In the genomic region with DNA sequence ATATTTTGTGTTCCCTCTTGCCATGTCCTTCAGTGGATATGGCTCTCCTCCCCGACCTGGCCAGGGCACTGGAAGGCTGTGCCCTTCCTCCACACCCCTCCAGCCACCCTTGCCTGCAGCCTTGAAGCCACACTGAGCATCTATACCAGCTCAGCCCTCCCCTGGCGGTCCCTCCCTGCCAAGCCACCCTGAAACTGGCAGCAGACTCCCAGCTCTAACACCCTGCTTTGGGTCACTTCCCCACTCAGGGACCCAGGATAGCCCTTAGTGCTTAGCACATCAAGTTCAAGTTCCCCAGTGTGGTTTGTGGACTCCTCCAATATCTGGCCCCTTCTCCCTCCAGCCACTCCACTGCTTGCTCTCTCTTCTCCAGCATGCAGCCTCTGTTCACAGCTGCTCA, we compare ENCODE assay signal across 13 cellular contexts.
DNase-seq lines count a peak whose midpoint lies in the region; ATAC-seq, FAIRE-seq and TF ChIP-seq lines count a peak whose summit lies in the region.
"Had no signal": no experiment of that assay in that cellular context is flagged by ENCODE, and none has a peak within 500 bp of the region (broad histone marks: within the 10 kb centered on the region; RNA-seq: fewer than 3 reads in every experiment).

No MANE protein-coding gene starts in this region.

- H3K9me3 ChIP-seq in IMR-90 (ENCODE audit: control insufficient read depth, insufficient read depth, low read length) (no peaks in the 10 kb centered on the region), H1 (ENCODE audit: insufficient read depth in 2 of 2, low read depth in 1 of 2, low read length in 1 of 2) (no peaks in the 10 kb centered on the region), lung (ENCODE audit: control insufficient read depth in 2 of 2, insufficient read depth in 1 of 2, low read length in 1 of 2) (no peaks in the 10 kb centered on the region), smooth muscle cell (replicated peaks; ENCODE audit: low read depth) (no peaks in the 10 kb centered on the region)
- H3K9me3 ChIP-seq: SK-N-SH had no signal

- H3K23ac ChIP-seq in IMR-90 (ENCODE audit: low read depth, low read length) (no peak overlapping the region), H1 (ENCODE audit: insufficient read length) (no peak overlapping the region)

- intact Hi-C loops in IMR-90 (cut with micrococcal nuclease), result no loop called here

- no peaks in the 10 kb centered on the region for H3K9me3 Mint-ChIP-seq in WTC11
- H3K9me3 Mint-ChIP-seq: activated naive CD4-positive, alpha-beta T cell treated with anti-CD3 and anti-CD28 coated beads, Interleukin-2, amount 50 U/mL, for 72 hours; naive B cell had no signal

- no peak overlapping the region for H2AFZ ChIP-seq in IMR-90 (replicated peaks; ENCODE audit: low read length, poor library complexity)
- no peak overlapping the region for H2AFZ ChIP-seq in H1 (ENCODE audit: low read length)
- H2AFZ ChIP-seq in smooth muscle cell (ENCODE audit: low read depth), result no peak overlapping the region

- TF ChIP-seq RAD21 in IMR-90 (IDR thresholded peaks at IDR 0.05; ENCODE audit: low read length) (no peak), H1 (IDR thresholded peaks at IDR 0.05 in 1 of 2, conservative IDR thresholded peaks at IDR 0.05 in 1 of 2; ENCODE audit: low read depth in 2 of 2, low read length in 2 of 2) (no peak)

- dilution Hi-C loops in IMR-90 (cut with HindIII; ENCODE audit: low sequenced_read_pairs, unreplicated experiment), result no loop called here

- no peak overlapping the region for H3K27ac Mint-ChIP-seq in WTC11
- H3K27ac Mint-ChIP-seq: activated naive CD4-positive, alpha-beta T cell treated with anti-CD3 and anti-CD28 coated beads, Interleukin-2, amount 50 U/mL, for 72 hours; H9 had no signal

- H4K91ac ChIP-seq in IMR-90 (ENCODE audit: insufficient read depth, low read depth, low read length) (peak overlapping the region; percentile 33; the same call in 1 of the 2 replicates), H1 (replicated peaks; ENCODE audit: insufficient read length, low read length) (no peak overlapping the region)

- H3K9ac ChIP-seq in IMR-90 (ENCODE audit: low read depth, low read length) (no peak overlapping the region), H1 (replicated peaks in 1 of 4; ENCODE audit: extremely low read depth in 1 of 4, low read depth in 3 of 4, low read length in 3 of 4) (no peak overlapping the region), smooth muscle cell (ENCODE audit: low read depth) (no peak overlapping the region)
- H3K9ac ChIP-seq: SK-N-SH had no signal

- in situ Hi-C loops in IMR-90 (cut with MboI; ENCODE audit: low sequenced_read_pairs), result no loop called here

- H4K5ac ChIP-seq in IMR-90 (ENCODE audit: low read depth, low read length), result 0 out of 2 replicates have a peak overlapping the region, but pooled peaks have one; percentile 7
- no peak overlapping the region for H4K5ac ChIP-seq in H1 (ENCODE audit: insufficient read length, low read depth, low read length)

- H3K79me1 ChIP-seq in IMR-90 (ENCODE audit: low read depth in 1 of 2, low read length in 2 of 2) (peaks cover 37 to 91% of the 10 kb centered on the region in 2 experiments), H1 (ENCODE audit: low read depth, low read length) (no peaks in the 10 kb centered on the region)

- no peak for TF ChIP-seq CTCF in IMR-90 (conservative IDR thresholded peaks at IDR 0.05; ENCODE audit: low read depth, low read length)
- TF ChIP-seq CTCF in H1 (IDR thresholded peaks at IDR 0.05; ENCODE audit: control extremely low read depth in 1 of 3, insufficient read depth in 1 of 3, low read depth in 1 of 3, low read length in 3 of 3), result no peak
- TF ChIP-seq CTCF in lung (IDR thresholded peaks at IDR 0.05; ENCODE audit: control extremely low read depth, extremely low read depth), result no peak
- no peak for TF ChIP-seq CTCF in smooth muscle cell (IDR thresholded peaks at IDR 0.05; ENCODE audit: borderline replicate concordance, insufficient read depth, poor library complexity, severe bottlenecking)
- no peak for TF ChIP-seq CTCF in WTC11 (IDR thresholded peaks at IDR 0.05)

- H2AK9ac ChIP-seq in IMR-90 (replicated peaks; ENCODE audit: low read depth, low read length, poor library complexity), result peak overlapping the region; percentile 50

- peaks cover 26% of the 10 kb centered on the region for H4K20me1 ChIP-seq in IMR-90 (ENCODE audit: insufficient read depth, low read length)
- H4K20me1 ChIP-seq in H1 (replicated peaks in 1 of 2; ENCODE audit: control insufficient read depth in 1 of 2, insufficient read depth in 2 of 2, low read length in 2 of 2), result no peaks in the 10 kb centered on the region
- H4K20me1 ChIP-seq in smooth muscle cell (ENCODE audit: low read depth), result peaks cover 100% of the 10 kb centered on the region

- no TSS peak for BruUV-seq in IMR-90 (replicated peaks; lab: Mats Ljungman, UMichigan)

- no peak overlapping the region for H3K4ac ChIP-seq in IMR-90 (ENCODE audit: low read depth, low read length)
- no peak overlapping the region for H3K4ac ChIP-seq in H1 (replicated peaks; ENCODE audit: insufficient read length, low read depth, low read length)

- H3K79me2 ChIP-seq in H1 (ENCODE audit: control insufficient read depth in 1 of 2, insufficient read depth in 2 of 2, low read length in 2 of 2), result no peaks in the 10 kb centered on the region
- H3K79me2 ChIP-seq in smooth muscle cell (ENCODE audit: low read depth), result peaks cover 95% of the 10 kb centered on the region

- DNase-seq in IMR-90 (no peak), H1 (ENCODE audit: low read depth in 1 of 2, low spot score in 2 of 2) (no peak), lung (ENCODE audit: low spot score) (no peak), smooth muscle cell (lab: John Stamatoyannopoulos, UW; ENCODE audit: unreplicated experiment) (no peak), GM19240 (ENCODE audit: insufficient read length, low spot score) (no peak), urothelium cell line (ENCODE audit: low spot score) (no peak), WTC11 (ENCODE audit: low spot score) (no peak)
- DNase-seq in activated CD4-positive, alpha-beta T cell treated with anti-CD3 and anti-CD28 coated beads for 48 hours, result no peak
- DNase-seq: H9, naive B cell, NCI-H2107, SK-N-SH had no signal

- H3K27me3 ChIP-seq in IMR-90 (ENCODE audit: control insufficient read depth, insufficient read depth, low read length) (no peaks in the 10 kb centered on the region), H1 (replicated peaks in 1 of 4; ENCODE audit: control insufficient read depth in 3 of 4, extremely low read depth in 1 of 4, insufficient read depth in 3 of 4, low read length in 3 of 4) (peaks cover 0 to 4% (median 2%) of the 10 kb centered on the region in 4 experiments; a peak in 4 of 7 replicates), lung (ENCODE audit: control insufficient read depth, insufficient read depth) (no peaks in the 10 kb centered on the region), smooth muscle cell (ENCODE audit: low read depth) (no peaks in the 10 kb centered on the region)

- peaks cover 5% of the 10 kb centered on the region for H3K27me3 Mint-ChIP-seq in WTC11 (ENCODE audit: low read depth)

- H3K18ac ChIP-seq in IMR-90 (ENCODE audit: low read depth, low read length) (0 out of 2 replicates have a peak overlapping the region, but pooled peaks have one; percentile 5), H1 (ENCODE audit: extremely low read depth, low read length) (no peak overlapping the region; the same call in 1 of the 2 replicates)

- peak overlapping the region in 1 of 2 experiments; percentile 23; a peak in 1 of 4 replicates for H4K8ac ChIP-seq in IMR-90 (ENCODE audit: low read depth in 2 of 2, low read length in 2 of 2)
- H4K8ac ChIP-seq in H1 (ENCODE audit: extremely low read depth, insufficient read depth, low read length), result no peak overlapping the region

- H3K4me2 ChIP-seq in IMR-90 (ENCODE audit: low read depth, low read length) (no peak overlapping the region), H1 (ENCODE audit: insufficient read depth in 1 of 2, low read depth in 2 of 2, low read length in 2 of 2) (no peak overlapping the region; a peak in 1 of 4 replicates), smooth muscle cell (peak overlapping the region; percentile 6)
- H3K4me2 ChIP-seq: SK-N-SH had no signal

- H3K14ac ChIP-seq in IMR-90 (replicated peaks; ENCODE audit: low read depth, low read length) (0 out of 2 replicates have a peak overlapping the region, but pooled peaks have one; percentile 60), H1 (ENCODE audit: insufficient read length) (no peak overlapping the region)

- H3K4me3 Mint-ChIP-seq in WTC11, result no peak overlapping the region
- H3K4me3 Mint-ChIP-seq: naive B cell had no signal

- TF ChIP-seq EP300 in H1 (IDR thresholded peaks at IDR 0.05; ENCODE audit: borderline replicate concordance in 1 of 2, low read depth in 2 of 2, low read length in 2 of 2), result no peak

- no peaks in the 10 kb centered on the region for H3K36me3 Mint-ChIP-seq in WTC11
- H3K36me3 Mint-ChIP-seq: activated naive CD4-positive, alpha-beta T cell treated with anti-CD3 and anti-CD28 coated beads, Interleukin-2, amount 50 U/mL, for 72 hours; naive B cell had no signal

- peaks cover 6% of the 10 kb centered on the region; the same call in 1 of the 2 replicates for H3K23me2 ChIP-seq in H1 (ENCODE audit: low read depth, low read length)

- FAIRE-seq in H1 (lab: Jason Lieb, UNC) (no peak), urothelium cell line (lab: Jason Lieb, UNC) (no peak)

- peak overlapping the region; percentile 55; the same call in 1 of the 2 replicates for H2AK5ac ChIP-seq in IMR-90 (ENCODE audit: low read depth, low read length)
- no peak overlapping the region for H2AK5ac ChIP-seq in H1 (ENCODE audit: low read depth, low read length)

- H3K27ac ChIP-seq in IMR-90 (ENCODE audit: insufficient read depth, low read length), result no peak overlapping the region
- H3K27ac ChIP-seq in H1 (ENCODE audit: low read depth, low read length), result no peak overlapping the region
- peak overlapping the region; percentile 93 to 95 for H3K27ac ChIP-seq in lung (ENCODE audit: low read depth in 1 of 2, low read length in 1 of 2)
- H3K27ac ChIP-seq in smooth muscle cell (ENCODE audit: low read depth), result peak overlapping the region; percentile 45

- 100% methylated on average over 1 of the region's 2 CpGs; no CpG with 5 or more reads in 1 of the 2 experiments for WGBS in IMR-90 (ENCODE audit: extremely low coverage in 2 of 2, insufficient read length in 1 of 2), 2 experiments
- WGBS in H1 (ENCODE audit: extremely low coverage in 1 of 2, insufficient coverage in 1 of 2, insufficient read length in 1 of 2, insufficient replicate concordance in 2 of 2, low coverage in 1 of 2, low lambda C conversion rate in 2 of 2, missing lambda C conversion rate in 1 of 2), 2 experiments, result 82% methylated on average over 1 of the region's 2 CpGs; no CpG with 5 or more reads in 1 of the 2 experiments
- WGBS in lung, 2 donors, result 57 to 64% methylated on average over 2 of the region's 2 CpGs
- 90% methylated on average over 2 of the region's 2 CpGs for WGBS in smooth muscle cell (ENCODE audit: low lambda C conversion rate)

- H2BK20ac ChIP-seq in IMR-90 (ENCODE audit: low read depth, low read length) (no peak overlapping the region), H1 (ENCODE audit: low read length) (no peak overlapping the region)

- H2BK120ac ChIP-seq in IMR-90 (ENCODE audit: low read depth, low read length) (no peak overlapping the region), H1 (replicated peaks; ENCODE audit: low read depth, low read length) (no peak overlapping the region)

- H3K56ac ChIP-seq in IMR-90 (ENCODE audit: extremely low read depth, insufficient read depth, low read length) (no peak overlapping the region), H1 (replicated peaks; ENCODE audit: insufficient read length, low read depth, low read length) (no peak overlapping the region)

- peak overlapping the region; percentile 35 for H2BK5ac ChIP-seq in IMR-90 (ENCODE audit: low read depth, low read length, poor library complexity, severe bottlenecking)
- H2BK5ac ChIP-seq in H1 (ENCODE audit: low read depth, low read length), result no peak overlapping the region; the same call in 1 of the 2 replicates

- peaks cover 39% of the 10 kb centered on the region for H3K9me1 ChIP-seq in IMR-90 (ENCODE audit: insufficient read depth, low read length)

- no peak for ATAC-seq in IMR-90 (ENCODE audit: low read depth)
- no peak for ATAC-seq in lung (ENCODE audit: insufficient read depth, low FRiP score)
- ATAC-seq in WTC11, result no peak
- ATAC-seq: activated naive CD4-positive, alpha-beta T cell treated with anti-CD3 and anti-CD28 coated beads, Interleukin-2, amount 50 U/mL, for 72 hours had no signal

- POLR2A ChIA-PET in IMR-90 (lab: Charles Lee; ENCODE audit: unreplicated experiment), result no interaction called here
- POLR2A ChIA-PET in H1 (lab: Charles Lee; ENCODE audit: partially characterized antibody), result no interaction called here
- POLR2A ChIA-PET in WTC11 (lab: Charles Lee), result no interaction called here

- peak overlapping the region; percentile 27; the same call in 1 of the 2 replicates for H2BK12ac ChIP-seq in H1 (ENCODE audit: low read depth, low read length)

- H3K36me3 ChIP-seq in IMR-90 (ENCODE audit: control insufficient read depth, insufficient read depth, low read length), result peaks cover 11% of the 10 kb centered on the region
- no peaks in the 10 kb centered on the region for H3K36me3 ChIP-seq in H1 (ENCODE audit: control insufficient read depth in 2 of 4, insufficient read depth in 4 of 4, low read length in 3 of 4)
- H3K36me3 ChIP-seq in lung (ENCODE audit: control insufficient read depth in 2 of 2, insufficient read depth in 2 of 2, low read length in 2 of 2), result peaks cover 0 to 8% of the 10 kb centered on the region in 2 donors
- no peaks in the 10 kb centered on the region for H3K36me3 ChIP-seq in smooth muscle cell (ENCODE audit: low read depth)

- H3K4me3 ChIP-seq in IMR-90 (ENCODE audit: insufficient read depth, low read depth, low read length) (no peak overlapping the region), H1 (ENCODE audit: extremely low read depth in 1 of 4, insufficient read depth in 2 of 4, low read depth in 3 of 4, low read length in 4 of 4) (no peak overlapping the region), lung (no peak overlapping the region), smooth muscle cell (no peak overlapping the region)

- no peaks in the 10 kb centered on the region for H3F3A ChIP-seq in smooth muscle cell (ENCODE audit: low read depth)

- peaks cover 43% of the 10 kb centered on the region for H3K4me1 ChIP-seq in IMR-90 (ENCODE audit: control insufficient read depth, insufficient read depth, low read length)
- H3K4me1 ChIP-seq in H1 (replicated peaks in 1 of 4; ENCODE audit: control insufficient read depth in 3 of 4, insufficient read depth in 4 of 4, low read length in 3 of 4), result peaks cover 6 to 24% (median 11%) of the 10 kb centered on the region in 4 experiments
- H3K4me1 ChIP-seq in lung (ENCODE audit: control insufficient read depth in 2 of 2, insufficient read depth in 2 of 2, low read length in 2 of 2), result peaks cover 66 to 70% of the 10 kb centered on the region in 2 donors
- H3K4me1 ChIP-seq in smooth muscle cell (ENCODE audit: low read depth), result peaks cover 2% of the 10 kb centered on the region

- no peak overlapping the region for H2BK15ac ChIP-seq in IMR-90 (ENCODE audit: low read depth, low read length)
- 0 out of 2 replicates have a peak overlapping the region, but pooled peaks have one; percentile 72 for H2BK15ac ChIP-seq in H1 (ENCODE audit: low read length)

- peaks cover 35% of the 10 kb centered on the region for H3K4me1 Mint-ChIP-seq in WTC11

- CTCF ChIA-PET in IMR-90 (lab: Yijun Ruan, JAX), result no interaction called here
- CTCF ChIA-PET in H1 (lab: Charles Lee; ENCODE audit: partially characterized antibody), result interaction anchor here (0.7 to 12.9 kb wide), 5 partner anchors 14 to 128 kb away, joined by 3 to 121 read pairs (median 19); no protein-coding TSS in a partner anchor
- CTCF ChIA-PET in WTC11 (lab: Charles Lee), result interaction anchor here (0.6 to 1.1 kb wide), 2 partner anchors 14 to 83 kb away, joined by 3 read pairs; no protein-coding TSS in a partner anchor

- TF ChIP-seq POLR2A in IMR-90 (IDR thresholded peaks at IDR 0.05; ENCODE audit: low read depth, low read length) (no peak), H1 (IDR thresholded peaks at IDR 0.05; ENCODE audit: control extremely low read depth in 1 of 2, low read depth in 2 of 2, low read length in 2 of 2) (no peak)

Comparison
In these comparisons a context has a peak if more than half of its experiments do, and no peak if none do; other contexts are left out.
1. H3K27ac ChIP-seq: peak in lung (2 of 2) and smooth muscle cell (single experiment); none in IMR-90 (single experiment) and H1 (single experiment).